14 cellular contexts compared by ENCODE assay signal in genomic region chr2:105765415-105766299, GRCh38. TPM values are rescaled to one million over a fixed set of nuclear protein-coding genes. Genes with fewer than 3 reads are reported as not detected.
DNase-seq lines count a peak whose midpoint lies in the region; ATAC-seq and TF ChIP-seq lines count a peak whose summit lies in the region.
"Had no signal": no experiment of that assay in that cellular context is flagged by ENCODE, and none has a peak within 500 bp of the region (broad histone marks: within the 10 kb centered on the region; RNA-seq: fewer than 3 reads in every experiment).

No MANE protein-coding gene starts in this region.

- peak; percentile 41 for ATAC-seq in activated naive CD8-positive, alpha-beta T cell treated with anti-CD3 and anti-CD28 coated beads, Interleukin-2, amount 10 ng/mL, durations not matched to agents 7 days and 5 days (ENCODE audit: low read depth)
- peak; percentile 80 for ATAC-seq in mucosa of descending colon
- ATAC-seq in HG02938 (IDR thresholded peaks at IDR 0.05; ENCODE audit: unreplicated experiment) = no peak

- POLR2A ChIA-PET in activated naive CD8-positive, alpha-beta T cell treated with anti-CD3 and anti-CD28 coated beads, Interleukin-2, amount 10 ng/mL, durations not matched to agents 7 days and 5 days (lab: Charles Lee) = interaction anchor here (2.8 kb wide), 1 partner anchor 19 kb away, joined by 11 read pairs; no protein-coding TSS in a partner anchor

- no peak overlapping the region for H3K4me3 ChIP-seq in right atrium auricular region
- no peak overlapping the region for H3K4me3 ChIP-seq in mucosa of descending colon
- no peak overlapping the region for H3K4me3 ChIP-seq in vagina
- H3K4me3 ChIP-seq: lung, ovary had no signal

- H3K27ac ChIP-seq in right atrium auricular region (no peak overlapping the region), vagina (peak overlapping the region; percentile 37)
- H3K27ac ChIP-seq: ovary had no signal

- TF ChIP-seq POLR2A in vagina (IDR thresholded peaks at IDR 0.05) (no peak), erythroblast (IDR thresholded peaks at IDR 0.05; ENCODE audit: low read length) (no peak)

- H3K27me3 Mint-ChIP-seq in activated naive CD8-positive, alpha-beta T cell treated with anti-CD3 and anti-CD28 coated beads, Interleukin-2, amount 10 ng/mL, durations not matched to agents 7 days and 5 days = no peaks in the 10 kb centered on the region

- H3K4me3 Mint-ChIP-seq in activated naive CD8-positive, alpha-beta T cell treated with anti-CD3 and anti-CD28 coated beads, Interleukin-2, amount 10 ng/mL, durations not matched to agents 7 days and 5 days = no peak overlapping the region

- peaks cover 29% of the 10 kb centered on the region for H3K36me3 Mint-ChIP-seq in activated naive CD8-positive, alpha-beta T cell treated with anti-CD3 and anti-CD28 coated beads, Interleukin-2, amount 10 ng/mL, durations not matched to agents 7 days and 5 days

- H3K9me3 Mint-ChIP-seq in activated naive CD8-positive, alpha-beta T cell treated with anti-CD3 and anti-CD28 coated beads, Interleukin-2, amount 10 ng/mL, durations not matched to agents 7 days and 5 days = no peaks in the 10 kb centered on the region

- H3K4me1 Mint-ChIP-seq in activated naive CD8-positive, alpha-beta T cell treated with anti-CD3 and anti-CD28 coated beads, Interleukin-2, amount 10 ng/mL, durations not matched to agents 7 days and 5 days = peaks cover 68% of the 10 kb centered on the region

- peak; percentile 10 for DNase-seq in cardiac septum (ENCODE audit: low spot score)
- no peak for DNase-seq in right atrium auricular region (ENCODE audit: low spot score)
- no peak for DNase-seq in activated naive CD8-positive, alpha-beta T cell treated with anti-CD3 and anti-CD28 coated beads, Interleukin-2, amount 10 ng/mL, durations not matched to agents 7 days and 5 days
- DNase-seq in mucosa of descending colon = no peak
- DNase-seq in vagina (ENCODE audit: extremely low spot score in 2 of 2) = no peak
- no peak for DNase-seq in erythroblast (lab: John Stamatoyannopoulos, UW)
- DNase-seq in GF-D8 (lab: John Stamatoyannopoulos, UW) = no peak
- DNase-seq: DND-41, hypothalamus, NCI-H187 treated with DMSO at 0.1 percent for 48 hours, NCI-H526 treated with DMSO at 0.1 percent for 48 hours, ovary had no signal

- H3K27me3 ChIP-seq in right atrium auricular region (no peaks in the 10 kb centered on the region), vagina (no peaks in the 10 kb centered on the region)
- H3K27me3 ChIP-seq: ovary had no signal

- H3K27ac Mint-ChIP-seq in activated naive CD8-positive, alpha-beta T cell treated with anti-CD3 and anti-CD28 coated beads, Interleukin-2, amount 10 ng/mL, durations not matched to agents 7 days and 5 days = peak overlapping the region; percentile 81

- TF ChIP-seq CTCF in right atrium auricular region (IDR thresholded peaks at IDR 0.05) (no peak), mucosa of descending colon (IDR thresholded peaks at IDR 0.05) (no peak), vagina (IDR thresholded peaks at IDR 0.05) (no peak)

- no peaks in the 10 kb centered on the region for H3K9me3 ChIP-seq in right atrium auricular region
- H3K9me3 ChIP-seq in mucosa of descending colon = no peaks in the 10 kb centered on the region
- H3K9me3 ChIP-seq in vagina = no peaks in the 10 kb centered on the region
- H3K9me3 ChIP-seq: ovary had no signal

- no peaks in the 10 kb centered on the region for H3K36me3 ChIP-seq in right atrium auricular region
- no peaks in the 10 kb centered on the region for H3K36me3 ChIP-seq in mucosa of descending colon (ENCODE audit: low read depth)
- H3K36me3 ChIP-seq in vagina = no peaks in the 10 kb centered on the region
- H3K36me3 ChIP-seq: ovary had no signal

- H3K4me1 ChIP-seq in right atrium auricular region (peaks cover 0 to 31% of the 10 kb centered on the region in 2 donors), mucosa of descending colon (ENCODE audit: low read depth) (no peaks in the 10 kb centered on the region), vagina (peaks cover 51% of the 10 kb centered on the region)

- intact Hi-C loops in cardiac septum (cut with DNase I) (no loop called here), mucosa of descending colon (cut with DNase I, micrococcal nuclease) (no loop called here), vagina (cut with DNase I) (no loop called here)

RNA-seq across cellular contexts. Expression of gene NCK2, which starts 20.9 kb away (rescaled TPM):
- total RNA-seq in cardiac septum (33.2 TPM), right atrium auricular region (10 to 100 TPM; 31.7 to 39.3 TPM), mucosa of descending colon (10 to 100 TPM; 52.2 to 66.4 (median 57.6) TPM), vagina (45.9 TPM)
- total RNA-seq in activated naive CD8-positive, alpha-beta T cell treated with anti-CD3 and anti-CD28 coated beads, Interleukin-2, amount 10 ng/mL, durations not matched to agents 7 days and 5 days = 10 to 100 TPM; 69.6 to 70.0 TPM
